8 cellular contexts compared by ENCODE assay signal in genomic region chr5:76083555-76084495, GRCh38. TPM values are rescaled to one million over a fixed set of nuclear protein-coding genes. Genes with fewer than 3 reads are reported as not detected.
DNase-seq lines count a peak whose midpoint lies in the region; ATAC-seq and TF ChIP-seq lines count a peak whose summit lies in the region.

No MANE protein-coding gene starts in this region.

- H3K4me1 ChIP-seq in HUES64 (ENCODE audit: insufficient read depth, low read length) = peaks cover 5% of the 10 kb centered on the region
- H3K4me1 ChIP-seq in mesodermal cell (ENCODE audit: control insufficient read depth, insufficient read depth, low read length, poor library complexity, severe bottlenecking) = peaks cover 5% of the 10 kb centered on the region

- no peak for ATAC-seq in CD4-positive, alpha-beta T cell (ENCODE audit: poor library complexity)
- no peak for ATAC-seq in omental fat pad (ENCODE audit: low FRiP score)
- no peak for ATAC-seq in GM18511 (IDR thresholded peaks at IDR 0.05; ENCODE audit: unreplicated experiment)

- H3K4me3 Mint-ChIP-seq in CD4-positive, alpha-beta T cell = peak overlapping the region; percentile 73
- H3K4me3 Mint-ChIP-seq in activated naive CD8-positive, alpha-beta T cell treated with anti-CD3 and anti-CD28 coated beads for 36 hours = peak overlapping the region; percentile 71

- WGBS in HUES64 = under 1% methylated on average over 50 of the region's 50 CpGs
- WGBS in mesodermal cell (ENCODE audit: insufficient coverage in 2 of 2), 2 experiments = 0 to 1% methylated on average over 35 to 39 of the region's 50 CpGs

- H3K36me3 ChIP-seq in HUES64 (ENCODE audit: insufficient read depth, low read length) (no peaks in the 10 kb centered on the region), mesodermal cell (ENCODE audit: control insufficient read depth, insufficient read depth, low read length) (no peaks in the 10 kb centered on the region)

- peaks cover 25% of the 10 kb centered on the region for H3K4me1 Mint-ChIP-seq in CD4-positive, alpha-beta T cell (ENCODE audit: low read depth)
- peaks cover 24% of the 10 kb centered on the region for H3K4me1 Mint-ChIP-seq in activated naive CD8-positive, alpha-beta T cell treated with anti-CD3 and anti-CD28 coated beads for 36 hours

- no peak for TF ChIP-seq CTCF in CD4-positive, alpha-beta T cell (IDR thresholded peaks at IDR 0.05)
- TF ChIP-seq CTCF in omental fat pad (IDR thresholded peaks at IDR 0.05) = no peak

- H3K27ac ChIP-seq in CD4-positive, alpha-beta T cell (ENCODE audit: low read depth, low read length) = no peak overlapping the region
- H3K27ac ChIP-seq in HUES64 (ENCODE audit: low read depth, low read length) = no peak overlapping the region
- H3K27ac ChIP-seq in mesodermal cell (ENCODE audit: low read depth, low read length, severe bottlenecking) = no peak overlapping the region

- peaks cover 70% of the 10 kb centered on the region for H3K27me3 ChIP-seq in CD4-positive, alpha-beta T cell (ENCODE audit: control insufficient read depth, insufficient read depth, low read length)
- H3K27me3 ChIP-seq in HUES64 (ENCODE audit: insufficient read depth, low read length) = peaks cover 92% of the 10 kb centered on the region

- H3K9me3 ChIP-seq in CD4-positive, alpha-beta T cell (ENCODE audit: control insufficient read depth, low read length) = no peaks in the 10 kb centered on the region
- H3K9me3 ChIP-seq in HUES64 (ENCODE audit: insufficient read depth, low read depth, low read length) (no peaks in the 10 kb centered on the region), mesodermal cell (ENCODE audit: control insufficient read depth, low read length) (no peaks in the 10 kb centered on the region)

- peaks cover 86% of the 10 kb centered on the region for H3K27me3 Mint-ChIP-seq in CD4-positive, alpha-beta T cell
- H3K27me3 Mint-ChIP-seq in activated naive CD8-positive, alpha-beta T cell treated with anti-CD3 and anti-CD28 coated beads for 36 hours = peaks cover 79% of the 10 kb centered on the region

- no peaks in the 10 kb centered on the region for H3K36me3 Mint-ChIP-seq in CD4-positive, alpha-beta T cell (ENCODE audit: low read depth)
- no peaks in the 10 kb centered on the region for H3K36me3 Mint-ChIP-seq in activated naive CD8-positive, alpha-beta T cell treated with anti-CD3 and anti-CD28 coated beads for 36 hours

- POLR2A ChIA-PET in CD4-positive, alpha-beta T cell (lab: Charles Lee) = interaction anchor here (0.9 kb wide), 1 partner anchor 10 kb away, joined by 3 read pairs; no protein-coding TSS in a partner anchor

- no peak overlapping the region for H3K27ac Mint-ChIP-seq in CD4-positive, alpha-beta T cell
- H3K27ac Mint-ChIP-seq in activated naive CD8-positive, alpha-beta T cell treated with anti-CD3 and anti-CD28 coated beads for 36 hours = no peak overlapping the region

- no peak for DNase-seq in CD4-positive, alpha-beta T cell
- peak; percentile 16 for DNase-seq in activated naive CD8-positive, alpha-beta T cell treated with anti-CD3 and anti-CD28 coated beads for 36 hours
- DNase-seq in NCI-H1436 (lab: John Stamatoyannopoulos, UW) (no peak), DMS79 (lab: John Stamatoyannopoulos, UW) (no peak), omental fat pad (ENCODE audit: low spot score) (no peak)

- no peaks in the 10 kb centered on the region for H3K9me3 Mint-ChIP-seq in CD4-positive, alpha-beta T cell
- H3K9me3 Mint-ChIP-seq in activated naive CD8-positive, alpha-beta T cell treated with anti-CD3 and anti-CD28 coated beads for 36 hours = no peaks in the 10 kb centered on the region

- CTCF ChIA-PET in CD4-positive, alpha-beta T cell (lab: Charles Lee) = no interaction called here

- peak overlapping the region; percentile 68 for H3K4me3 ChIP-seq in HUES64 (ENCODE audit: low read length)
- H3K4me3 ChIP-seq in mesodermal cell (ENCODE audit: extremely low read depth, insufficient read depth, low read length, poor library complexity, severe bottlenecking) = peak overlapping the region; percentile 32

- intact Hi-C loops in CD4-positive, alpha-beta T cell (cut with DNase I, micrococcal nuclease) = loop anchor here in 1 of 2 experiments (2.0 kb wide), 1 partner anchor 59 kb away; no protein-coding TSS in a partner anchor

- H3K9ac ChIP-seq in HUES64 (ENCODE audit: low read depth, low read length) = no peak overlapping the region

RNA-seq across cellular contexts. Expression of gene SV2C, which starts 0.6 kb away (rescaled TPM):
- total RNA-seq in CD4-positive, alpha-beta T cell = under 1 TPM; 0.03 to 0.08 TPM
- polyA plus RNA-seq in HUES64 (2013, experiment 1 of 2) = 0.15 TPM
- polyA plus RNA-seq in HUES64 (2013, experiment 2 of 2) = 0.06 TPM
- total RNA-seq in activated naive CD8-positive, alpha-beta T cell treated with anti-CD3 and anti-CD28 coated beads for 36 hours = not detected
- polyA plus RNA-seq in mesodermal cell (2013, experiment 1 of 2) = 0.59 TPM
- 0.05 TPM for polyA plus RNA-seq in mesodermal cell (2013, experiment 2 of 2)
- under 1 TPM; 0.06 to 0.36 (median 0.13) TPM for total RNA-seq in omental fat pad
